ENCODE assay signal across 9 cellular contexts in genomic region chr15:96345560-96346389, GRCh38. TPM values are rescaled to one million over a fixed set of nuclear protein-coding genes. Genes with fewer than 3 reads are reported as not detected.
DNase-seq lines count a peak whose midpoint lies in the region; ATAC-seq and TF ChIP-seq lines count a peak whose summit lies in the region.
"Had no signal": no experiment of that assay in that cellular context is flagged by ENCODE, and none has a peak within 500 bp of the region (broad histone marks: within the 10 kb centered on the region; RNA-seq: fewer than 3 reads in every experiment).

No MANE protein-coding gene starts in this region.

- 12% methylated on average over 32 of the region's 47 CpGs for WGBS in right lobe of liver (ENCODE audit: insufficient coverage, low coverage, low lambda C conversion rate, missing lambda C conversion rate)

- peak overlapping the region; percentile 90 to 97 (median 91) for H3K27ac ChIP-seq in right lobe of liver
- peak overlapping the region; percentile 97 to 99 for H3K27ac ChIP-seq in tibial artery
- H3K27ac ChIP-seq: C4-2B had no signal

- DNase-seq in DMS153 (lab: John Stamatoyannopoulos, UW) (peak; percentile 11), DMS153 treated with DMSO at 0.1 percent for 48 hours (lab: John Stamatoyannopoulos, UW; ENCODE audit: unreplicated experiment) (no peak), NOMO-1 treated with DMSO at 0.1 percent for 48 hours (lab: John Stamatoyannopoulos, UW; ENCODE audit: unreplicated experiment) (peak; percentile 80), dermis blood vessel endothelial cell (peak; percentile 91), right lobe of liver (peak; percentile 72 to 78 (median 74)), tibial artery (peak; percentile 91 to 96)
- DNase-seq in stimulated activated CD4-positive, alpha-beta T cell treated with anti-CD3 and anti-CD28 coated beads, Interleukin-12 subunit alpha, Interleukin-12 subunit beta, amount 100 ng/mL, for 4 hours, result no peak

- no peaks in the 10 kb centered on the region for H3K9me3 ChIP-seq in right lobe of liver
- no peaks in the 10 kb centered on the region for H3K9me3 ChIP-seq in tibial artery

- TF ChIP-seq CTCF in right lobe of liver (IDR thresholded peaks at IDR 0.05) (peak; percentile 60 to 67 (median 64)), tibial artery (IDR thresholded peaks at IDR 0.05) (peak; percentile 71 to 74)

- intact Hi-C loops in right lobe of liver (cut with DNase I), result loop anchor here in 1 of 2 donors (10.0 kb wide), 1 partner anchor 161 kb away; no protein-coding TSS in a partner anchor
- intact Hi-C loops in tibial artery (cut with DNase I; ENCODE audit: low total_unique reads), result loop anchor here (10.0 kb wide), 1 partner anchor 1321 kb away; no protein-coding TSS in a partner anchor

- ATAC-seq in HG03064 (IDR thresholded peaks at IDR 0.05; ENCODE audit: low read depth, unreplicated experiment) (peak; percentile 54), right lobe of liver (peak; percentile 82 to 88 (median 84))

- H3K27me3 ChIP-seq in right lobe of liver (no peaks in the 10 kb centered on the region), tibial artery (no peaks in the 10 kb centered on the region)

- H3K36me3 ChIP-seq in right lobe of liver (no peaks in the 10 kb centered on the region), tibial artery (peaks cover 0 to 14% (median 0%) of the 10 kb centered on the region in 3 donors)

- TF ChIP-seq POLR2A in right lobe of liver (IDR thresholded peaks at IDR 0.05), result no peak

- H3K4me3 ChIP-seq in right lobe of liver, result peak overlapping the region; percentile 26 to 55 (median 36)
- peak overlapping the region; percentile 92 to 97 for H3K4me3 ChIP-seq in tibial artery

- H3K4me1 ChIP-seq in right lobe of liver, result peaks cover 0 to 6% (median 3%) of the 10 kb centered on the region in 4 donors
- H3K4me1 ChIP-seq in tibial artery, result peaks cover 0 to 70% (median 22%) of the 10 kb centered on the region in 4 donors

RNA-seq across cellular contexts. Expression of gene NR2F2, which starts 15.3 kb away (rescaled TPM):
- total RNA-seq in dermis blood vessel endothelial cell, result 14.0 and 36.6 TPM in 2 replicates
- 10 to 100 TPM; 11.6 to 30.0 (median 20.7) TPM for total RNA-seq in right lobe of liver

Comparison
In these comparisons a context has a peak if more than half of its experiments do, and no peak if none do; other contexts are left out.
1. DNase-seq: peak in DMS153 (single experiment), NOMO-1 treated with DMSO at 0.1 percent for 48 hours (single experiment), dermis blood vessel endothelial cell (single experiment), right lobe of liver (3 of 3) and tibial artery (2 of 2); none in DMS153 treated with DMSO at 0.1 percent for 48 hours (single experiment) and stimulated activated CD4-positive, alpha-beta T cell treated with anti-CD3 and anti-CD28 coated beads, Interleukin-12 subunit alpha, Interleukin-12 subunit beta, amount 100 ng/mL, for 4 hours (single experiment).